9 cellular contexts compared by ENCODE assay signal in the genomic region with DNA sequence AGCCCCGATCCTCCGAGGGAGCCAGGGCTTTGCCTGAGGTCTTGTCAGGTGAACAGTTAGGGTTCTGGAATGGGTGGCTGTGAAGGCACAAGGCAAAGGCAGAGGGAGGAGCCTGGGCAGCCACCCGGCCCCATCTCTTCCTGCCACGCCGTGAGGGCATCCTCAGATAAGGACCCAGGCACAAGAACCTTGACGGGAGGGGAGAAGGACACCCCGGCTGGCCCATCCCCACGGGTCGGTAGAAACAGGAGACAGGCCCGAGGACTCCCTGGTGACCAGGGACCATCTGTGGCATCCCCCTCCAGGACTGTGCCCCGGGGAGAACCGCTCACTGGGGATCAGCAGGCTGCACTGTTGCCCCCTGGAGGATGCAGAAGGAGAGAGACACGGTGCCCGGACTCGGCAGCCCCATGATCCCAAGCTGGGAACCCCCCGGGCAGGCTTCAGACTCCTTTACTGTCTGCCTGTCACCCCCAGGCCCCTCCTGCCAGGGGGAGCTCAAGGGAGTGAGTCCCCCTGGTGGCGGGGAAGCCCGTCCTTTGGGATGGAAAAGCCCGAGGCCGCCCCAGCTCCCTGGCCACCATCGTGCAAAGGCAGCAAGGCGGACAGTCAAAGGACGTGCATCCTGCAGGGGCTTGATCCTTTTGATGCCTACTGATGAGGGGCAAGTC. TPM values are rescaled to one million over a fixed set of nuclear protein-coding genes. Genes with fewer than 3 reads are reported as not detected.
DNase-seq lines count a peak whose midpoint lies in the region; ATAC-seq and TF ChIP-seq lines count a peak whose summit lies in the region.
"Had no signal": no experiment of that assay in that cellular context is flagged by ENCODE, and none has a peak within 500 bp of the region (broad histone marks: within the 10 kb centered on the region; RNA-seq: fewer than 3 reads in every experiment).

No MANE protein-coding gene starts in this region.

- no peak for TF ChIP-seq POLR2A in heart left ventricle (IDR thresholded peaks at IDR 0.05)

- DNase-seq in CD8-positive, alpha-beta memory T cell: peak in 3 of 5 donors; percentile 19 to 43 (median 20)
- DNase-seq in NCI-H526 (lab: John Stamatoyannopoulos, UW) (peak; percentile 51 to 75), heart left ventricle (peak in 2 of 5 donors; percentile 56 to 61)
- DNase-seq in activated T-cell treated with anti-CD3 and anti-CD28 coated beads, Interleukin-2, amount 50 U/mL, for 72 hours: peak; percentile 63 to 69
- peak; percentile 22 to 38 (median 34) for DNase-seq in stimulated activated CD4-positive, alpha-beta T cell treated with anti-CD3 and anti-CD28 coated beads, Interleukin-12 subunit alpha, Interleukin-12 subunit beta, amount 100 ng/mL, for 48 hours (ENCODE audit: low read depth in 2 of 3, low spot score in 1 of 3)

- peaks cover 0 to 4% (median 0%) of the 10 kb centered on the region in 3 donors for H3K36me3 Mint-ChIP-seq in CD8-positive, alpha-beta memory T cell
- no peaks in the 10 kb centered on the region for H3K36me3 Mint-ChIP-seq in activated T-cell treated with anti-CD3 and anti-CD28 coated beads, Interleukin-2, amount 50 U/mL, for 72 hours (ENCODE audit: insufficient read depth in 2 of 2)

- WGBS in heart left ventricle, 4 donors: 22 to 58% (median 25%) methylated on average over 13 to 23 of the region's 23 CpGs

- H3K36me3 ChIP-seq in CD8-positive, alpha-beta memory T cell (ENCODE audit: insufficient read depth, low read length): no peaks in the 10 kb centered on the region
- no peaks in the 10 kb centered on the region for H3K36me3 ChIP-seq in heart left ventricle

- no peaks in the 10 kb centered on the region for H3K4me1 ChIP-seq in CD8-positive, alpha-beta memory T cell (ENCODE audit: insufficient read depth, low read length)
- peaks cover 0 to 38% (median 10%) of the 10 kb centered on the region in 12 donors for H3K4me1 ChIP-seq in heart left ventricle

- ATAC-seq in GM21723 (IDR thresholded peaks at IDR 0.05; ENCODE audit: unreplicated experiment) (peak; percentile 69), heart left ventricle (peak; percentile 32 to 58 (median 52)), HG02763 (IDR thresholded peaks at IDR 0.05; ENCODE audit: unreplicated experiment) (no peak), esophagus mucosa (no peak)
- ATAC-seq in activated T-cell treated with anti-CD3 and anti-CD28 coated beads, Interleukin-2, amount 50 U/mL, for 72 hours (replicated peaks in 1 of 2): peak; percentile 87 to 88

- no peak overlapping the region for H3K27ac ChIP-seq in CD8-positive, alpha-beta memory T cell (ENCODE audit: low read depth, low read length)
- H3K27ac ChIP-seq in heart left ventricle: peak overlapping the region in 4 of 12 donors; percentile 71 to 84 (median 77)

- peak overlapping the region in 1 of 8 donors; percentile 22 for H3K27ac Mint-ChIP-seq in CD8-positive, alpha-beta memory T cell
- no peak overlapping the region for H3K27ac Mint-ChIP-seq in activated T-cell treated with anti-CD3 and anti-CD28 coated beads, Interleukin-2, amount 50 U/mL, for 72 hours
- H3K27ac Mint-ChIP-seq: IgD-negative memory B cell had no signal

- intact Hi-C loops in heart left ventricle (cut with DNase I): loop anchor here in 8 of 10 donors (2.0 to 5.0 kb wide), 7 partner anchors 125 to 205 kb away; partner anchors contain the start of gene SNRPA1 (in 2 of the 8)

- H3K4me1 Mint-ChIP-seq in CD8-positive, alpha-beta memory T cell: peaks cover 4 to 13% (median 5%) of the 10 kb centered on the region in 3 donors
- peaks cover 17% of the 10 kb centered on the region for H3K4me1 Mint-ChIP-seq in activated T-cell treated with anti-CD3 and anti-CD28 coated beads, Interleukin-2, amount 50 U/mL, for 72 hours (ENCODE audit: low read depth)

- H3K4me3 ChIP-seq in CD8-positive, alpha-beta memory T cell (ENCODE audit: low read length): no peak overlapping the region
- H3K4me3 ChIP-seq in heart left ventricle: peak overlapping the region in 3 of 12 donors; percentile 2 to 13 (median 4)

- POLR2A ChIA-PET in CD8-positive, alpha-beta memory T cell (lab: Charles Lee): no interaction called here

- CTCF ChIA-PET in CD8-positive, alpha-beta memory T cell (lab: Charles Lee): interaction anchor here (1.2 kb wide), 1 partner anchor 9 kb away, joined by 4 read pairs; no protein-coding TSS in a partner anchor

- H3K27me3 ChIP-seq in CD8-positive, alpha-beta memory T cell (ENCODE audit: insufficient read depth, low read length, poor library complexity, severe bottlenecking): no peaks in the 10 kb centered on the region
- H3K27me3 ChIP-seq in heart left ventricle: peaks cover 0 to 15% (median 0%) of the 10 kb centered on the region in 9 donors

- peak overlapping the region in 5 of 7 donors; percentile 18 to 78 (median 38) for H3K4me3 Mint-ChIP-seq in CD8-positive, alpha-beta memory T cell
- H3K4me3 Mint-ChIP-seq in activated T-cell treated with anti-CD3 and anti-CD28 coated beads, Interleukin-2, amount 50 U/mL, for 72 hours: peak overlapping the region; percentile 48 to 74

- peaks cover 22 to 62% of the 10 kb centered on the region in 2 donors for H3K27me3 Mint-ChIP-seq in CD8-positive, alpha-beta memory T cell
- peaks cover 13% of the 10 kb centered on the region for H3K27me3 Mint-ChIP-seq in activated T-cell treated with anti-CD3 and anti-CD28 coated beads, Interleukin-2, amount 50 U/mL, for 72 hours (ENCODE audit: low read depth)

- H3K9me3 ChIP-seq in CD8-positive, alpha-beta memory T cell (ENCODE audit: low read length): no peaks in the 10 kb centered on the region
- no peaks in the 10 kb centered on the region for H3K9me3 ChIP-seq in heart left ventricle

- peak; percentile 28 to 66 (median 52) for TF ChIP-seq CTCF in heart left ventricle (IDR thresholded peaks at IDR 0.05)

- H3K9me3 Mint-ChIP-seq in CD8-positive, alpha-beta memory T cell: no peaks in the 10 kb centered on the region
- H3K9me3 Mint-ChIP-seq in activated T-cell treated with anti-CD3 and anti-CD28 coated beads, Interleukin-2, amount 50 U/mL, for 72 hours: no peaks in the 10 kb centered on the region
- H3K9me3 Mint-ChIP-seq: IgD-negative memory B cell had no signal

RNA-seq across cellular contexts. Expression of gene PCSK6, which starts 12.3 kb away (rescaled TPM):
- total RNA-seq in CD8-positive, alpha-beta memory T cell: under 1 TPM; 0.74 to 0.95 TPM
- polyA plus RNA-seq in CD8-positive, alpha-beta memory T cell: 1.7 TPM
- total RNA-seq in activated T-cell treated with anti-CD3 and anti-CD28 coated beads, Interleukin-2, amount 50 U/mL, for 72 hours: 1 to 10 TPM in 1 of 2 donors, under 1 TPM in 1; 0.51 to 2.3 TPM
- 10 to 100 TPM in 8 of 9 donors, 1 to 10 TPM in 1; 7.3 to 41.7 (median 23.5) TPM for total RNA-seq in heart left ventricle
- 1 to 10 TPM; 7.4 TPM for polyA plus RNA-seq in heart left ventricle
- total RNA-seq in esophagus mucosa: 6.7 TPM

Comparison
In these comparisons a context has a peak if more than half of its experiments do, and no peak if none do; other contexts are left out.
1. ATAC-seq: peak in GM21723 (single experiment), activated T-cell treated with anti-CD3 and anti-CD28 coated beads, Interleukin-2, amount 50 U/mL, for 72 hours (2 of 2) and heart left ventricle (4 of 4); none in HG02763 (single experiment) and esophagus mucosa (single experiment).